ENCODE assay signal across 8 cellular contexts in genomic region chr12:119659289-119659897, GRCh38. TPM values are rescaled to one million over a fixed set of nuclear protein-coding genes. Genes with fewer than 3 reads are reported as not detected.
A peak's percentile ranks its signal among the peaks of the same experiment; 100 is the strongest.
DNase-seq lines count a peak whose midpoint lies in the region; ATAC-seq, FAIRE-seq and TF ChIP-seq lines count a peak whose summit lies in the region.

No MANE protein-coding gene starts in this region.

- no peak for FAIRE-seq in HTR-8/SVneo (lab: Jason Lieb, UNC)

- H3K4me1 Mint-ChIP-seq in central memory CD8-positive, alpha-beta T cell, result peaks cover 8% of the 10 kb centered on the region

- in situ Hi-C loops in SK-MEL-5 (cut with HindIII; ENCODE audit: low pct_unique_long_range_greater_than_20kb, low sequenced_read_pairs), result no loop called here

- peak overlapping the region; percentile 62 for H3K27ac Mint-ChIP-seq in central memory CD8-positive, alpha-beta T cell (ENCODE audit: low read depth)

- TF ChIP-seq CTCF in mucosa of descending colon (IDR thresholded peaks at IDR 0.05), result peak; percentile 86

- H3K4me3 ChIP-seq in mucosa of descending colon, result no peak overlapping the region

- peak; percentile 47 for DNase-seq in activated CD8-positive, alpha-beta memory T cell treated with anti-CD3 and anti-CD28 coated beads, Interleukin-2, amount 50 U/mL, for 4 hours
- no peak for DNase-seq in activated CD8-positive, alpha-beta memory T cell treated with anti-CD3 and anti-CD28 coated beads, Interleukin-2, amount 50 U/mL, for 48 hours
- peak; percentile 33 for DNase-seq in HTR-8/SVneo (ENCODE audit: insufficient read length, low spot score)
- peak; percentile 62 for DNase-seq in SK-MEL-5 (ENCODE audit: low read depth, low spot score)
- peak in 1 of 2 donors; percentile 24 for DNase-seq in central memory CD8-positive, alpha-beta T cell (ENCODE audit: low spot score in 2 of 2)
- peak in 1 of 3 donors; percentile 70 for DNase-seq in mucosa of descending colon
- DNase-seq in cortex of kidney (lab: John Stamatoyannopoulos, UW), result no peak

- no peaks in the 10 kb centered on the region for H3K27me3 Mint-ChIP-seq in central memory CD8-positive, alpha-beta T cell

- peak; percentile 63 for ATAC-seq in central memory CD8-positive, alpha-beta T cell (replicated peaks; ENCODE audit: extremely low read depth, poor library complexity, severe bottlenecking)
- ATAC-seq in mucosa of descending colon (peak; percentile 59), HG02840 (IDR thresholded peaks at IDR 0.05; ENCODE audit: low FRiP score, unreplicated experiment) (no peak)

- H3K36me3 ChIP-seq in mucosa of descending colon (ENCODE audit: low read depth), result no peaks in the 10 kb centered on the region

- H3K36me3 Mint-ChIP-seq in central memory CD8-positive, alpha-beta T cell (ENCODE audit: insufficient read depth), result peaks cover 5% of the 10 kb centered on the region

- intact Hi-C loops in mucosa of descending colon (cut with DNase I, micrococcal nuclease), result loop anchor here in 1 of 2 donors (10.0 kb wide), 1 partner anchor 125 kb away; no protein-coding TSS in a partner anchor

- H3K9me3 Mint-ChIP-seq in central memory CD8-positive, alpha-beta T cell, result no peaks in the 10 kb centered on the region

- H3K4me3 Mint-ChIP-seq in central memory CD8-positive, alpha-beta T cell, result peak overlapping the region; percentile 59

- H3K9me3 ChIP-seq in mucosa of descending colon, result no peaks in the 10 kb centered on the region

- H3K4me1 ChIP-seq in mucosa of descending colon (ENCODE audit: low read depth), result no peaks in the 10 kb centered on the region

RNA-seq across cellular contexts. Expression of gene PRKAB1, which starts 8.5 kb away (rescaled TPM):
- total RNA-seq in SK-MEL-5 (2014; rRNA removed; shearing (Covaris generic)), result 10.9 and 14.9 TPM in 2 replicates
- polyA plus RNA-seq in SK-MEL-5 (2015; cell fraction: cytosol; rRNA removed), result 22.1 and 26.8 TPM in 2 replicates
- polyA plus RNA-seq in SK-MEL-5 (2015; cell fraction: nucleus; rRNA removed), result 53.5 and 75.6 TPM in 2 replicates
- total RNA-seq in mucosa of descending colon, result 100 to 1,000 TPM in 1 of 3 donors, 10 to 100 TPM in 2; 63.8 to 127 (median 90.1) TPM

Comparison
In these comparisons a context has a peak if more than half of its experiments do, and no peak if none do; other contexts are left out.
1. DNase-seq: peak in activated CD8-positive, alpha-beta memory T cell treated with anti-CD3 and anti-CD28 coated beads, Interleukin-2, amount 50 U/mL, for 4 hours (single experiment), HTR-8/SVneo (single experiment) and SK-MEL-5 (single experiment); none in activated CD8-positive, alpha-beta memory T cell treated with anti-CD3 and anti-CD28 coated beads, Interleukin-2, amount 50 U/mL, for 48 hours (single experiment) and cortex of kidney (single experiment).